Comparison of ENCODE assay signal across 1 cellular context in genomic region chr6:134925800-134926199, GRCh38.
TF ChIP-seq lines count a peak whose summit lies in the region.

No MANE protein-coding gene starts in this region.

TF ChIP-seq in GM23338, 12 proteins besides CTCF, POLR2A, EP300 and RAD21 (continued from another document):
- TF ChIP-seq, protein P1, sequence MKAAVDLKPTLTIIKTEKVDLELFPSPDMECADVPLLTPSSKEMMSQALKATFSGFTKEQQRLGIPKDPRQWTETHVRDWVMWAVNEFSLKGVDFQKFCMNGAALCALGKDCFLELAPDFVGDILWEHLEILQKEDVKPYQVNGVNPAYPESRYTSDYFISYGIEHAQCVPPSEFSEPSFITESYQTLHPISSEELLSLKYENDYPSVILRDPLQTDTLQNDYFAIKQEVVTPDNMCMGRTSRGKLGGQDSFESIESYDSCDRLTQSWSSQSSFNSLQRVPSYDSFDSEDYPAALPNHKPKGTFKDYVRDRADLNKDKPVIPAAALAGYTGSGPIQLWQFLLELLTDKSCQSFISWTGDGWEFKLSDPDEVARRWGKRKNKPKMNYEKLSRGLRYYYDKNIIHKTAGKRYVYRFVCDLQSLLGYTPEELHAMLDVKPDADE (IDR thresholded peaks at IDR 0.05): no peak
- TF ChIP-seq CREB1 (CRISPR knock-in tag; IDR thresholded peaks at IDR 0.05; ENCODE audit: low read depth) (no peak), JUNB (IDR thresholded peaks at IDR 0.05; ENCODE audit: unreplicated experiment) (no peak), ZNF114 (CRISPR knock-in tag; IDR thresholded peaks at IDR 0.05) (no peak), EZH2 (IDR thresholded peaks at IDR 0.05; ENCODE audit: low read depth, unreplicated experiment) (no peak), ZNF331 (CRISPR knock-in tag; IDR thresholded peaks at IDR 0.05; ENCODE audit: low read depth) (no peak)
- TF ChIP-seq, protein P2, sequence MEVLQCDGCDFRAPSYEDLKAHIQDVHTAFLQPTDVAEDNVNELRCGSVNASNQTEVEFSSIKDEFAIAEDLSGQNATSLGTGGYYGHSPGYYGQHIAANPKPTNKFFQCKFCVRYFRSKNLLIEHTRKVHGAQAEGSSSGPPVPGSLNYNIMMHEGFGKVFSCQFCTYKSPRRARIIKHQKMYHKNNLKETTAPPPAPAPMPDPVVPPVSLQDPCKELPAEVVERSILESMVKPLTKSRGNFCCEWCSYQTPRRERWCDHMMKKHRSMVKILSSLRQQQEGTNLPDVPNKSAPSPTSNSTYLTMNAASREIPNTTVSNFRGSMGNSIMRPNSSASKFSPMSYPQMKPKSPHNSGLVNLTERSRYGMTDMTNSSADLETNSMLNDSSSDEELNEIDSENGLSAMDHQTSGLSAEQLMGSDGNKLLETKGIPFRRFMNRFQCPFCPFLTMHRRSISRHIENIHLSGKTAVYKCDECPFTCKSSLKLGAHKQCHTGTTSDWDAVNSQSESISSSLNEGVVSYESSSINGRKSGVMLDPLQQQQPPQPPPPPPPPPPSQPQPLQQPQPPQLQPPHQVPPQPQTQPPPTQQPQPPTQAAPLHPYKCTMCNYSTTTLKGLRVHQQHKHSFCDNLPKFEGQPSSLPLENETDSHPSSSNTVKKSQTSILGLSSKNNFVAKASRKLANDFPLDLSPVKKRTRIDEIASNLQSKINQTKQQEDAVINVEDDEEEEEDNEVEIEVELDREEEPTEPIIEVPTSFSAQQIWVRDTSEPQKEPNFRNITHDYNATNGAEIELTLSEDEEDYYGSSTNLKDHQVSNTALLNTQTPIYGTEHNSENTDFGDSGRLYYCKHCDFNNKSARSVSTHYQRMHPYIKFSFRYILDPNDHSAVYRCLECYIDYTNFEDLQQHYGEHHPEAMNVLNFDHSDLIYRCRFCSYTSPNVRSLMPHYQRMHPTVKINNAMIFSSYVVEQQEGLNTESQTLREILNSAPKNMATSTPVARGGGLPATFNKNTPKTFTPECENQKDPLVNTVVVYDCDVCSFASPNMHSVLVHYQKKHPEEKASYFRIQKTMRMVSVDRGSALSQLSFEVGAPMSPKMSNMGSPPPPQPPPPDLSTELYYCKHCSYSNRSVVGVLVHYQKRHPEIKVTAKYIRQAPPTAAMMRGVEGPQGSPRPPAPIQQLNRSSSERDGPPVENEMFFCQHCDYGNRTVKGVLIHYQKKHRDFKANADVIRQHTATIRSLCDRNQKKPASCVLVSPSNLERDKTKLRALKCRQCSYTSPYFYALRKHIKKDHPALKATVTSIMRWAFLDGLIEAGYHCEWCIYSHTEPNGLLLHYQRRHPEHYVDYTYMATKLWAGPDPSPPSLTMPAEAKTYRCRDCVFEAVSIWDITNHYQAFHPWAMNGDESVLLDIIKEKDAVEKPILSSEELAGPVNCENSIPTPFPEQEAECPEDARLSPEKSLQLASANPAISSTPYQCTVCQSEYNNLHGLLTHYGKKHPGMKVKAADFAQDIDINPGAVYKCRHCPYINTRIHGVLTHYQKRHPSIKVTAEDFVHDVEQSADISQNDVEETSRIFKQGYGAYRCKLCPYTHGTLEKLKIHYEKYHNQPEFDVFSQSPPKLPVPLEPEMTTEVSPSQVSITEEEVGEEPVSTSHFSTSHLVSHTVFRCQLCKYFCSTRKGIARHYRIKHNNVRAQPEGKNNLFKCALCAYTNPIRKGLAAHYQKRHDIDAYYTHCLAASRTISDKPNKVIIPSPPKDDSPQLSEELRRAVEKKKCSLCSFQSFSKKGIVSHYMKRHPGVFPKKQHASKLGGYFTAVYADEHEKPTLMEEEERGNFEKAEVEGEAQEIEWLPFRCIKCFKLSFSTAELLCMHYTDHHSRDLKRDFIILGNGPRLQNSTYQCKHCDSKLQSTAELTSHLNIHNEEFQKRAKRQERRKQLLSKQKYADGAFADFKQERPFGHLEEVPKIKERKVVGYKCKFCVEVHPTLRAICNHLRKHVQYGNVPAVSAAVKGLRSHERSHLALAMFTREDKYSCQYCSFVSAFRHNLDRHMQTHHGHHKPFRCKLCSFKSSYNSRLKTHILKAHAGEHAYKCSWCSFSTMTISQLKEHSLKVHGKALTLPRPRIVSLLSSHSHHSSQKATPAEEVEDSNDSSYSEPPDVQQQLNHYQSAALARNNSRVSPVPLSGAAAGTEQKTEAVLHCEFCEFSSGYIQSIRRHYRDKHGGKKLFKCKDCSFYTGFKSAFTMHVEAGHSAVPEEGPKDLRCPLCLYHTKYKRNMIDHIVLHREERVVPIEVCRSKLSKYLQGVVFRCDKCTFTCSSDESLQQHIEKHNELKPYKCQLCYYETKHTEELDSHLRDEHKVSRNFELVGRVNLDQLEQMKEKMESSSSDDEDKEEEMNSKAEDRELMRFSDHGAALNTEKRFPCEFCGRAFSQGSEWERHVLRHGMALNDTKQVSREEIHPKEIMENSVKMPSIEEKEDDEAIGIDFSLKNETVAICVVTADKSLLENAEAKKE (CRISPR knock-in tag; IDR thresholded peaks at IDR 0.05): no peak
